ENCODE assay signal across 8 cellular contexts in genomic region chr17:79087428-79088143, GRCh38. TPM values are rescaled to one million over a fixed set of nuclear protein-coding genes. Genes with fewer than 3 reads are reported as not detected.
DNase-seq lines count a peak whose midpoint lies in the region; ATAC-seq and TF ChIP-seq lines count a peak whose summit lies in the region.

No MANE protein-coding gene starts in this region.

- DNase-seq in DMS53 treated with DMSO at 0.1 percent for 48 hours (lab: John Stamatoyannopoulos, UW; ENCODE audit: unreplicated experiment) (peak; percentile 41), RPMI8226 (peak; percentile 76), foreskin fibroblast (peak; percentile 24 to 80), omental fat pad (ENCODE audit: low spot score) (peak; percentile 75), tibial artery (peak; percentile 62 to 80)
- peak; percentile 43 for DNase-seq in activated T-helper 9 cell treated with anti-CD3 and anti-CD28 coated beads, Interleukin-2, amount 50 U/mL, for 16 hours (ENCODE audit: low read depth)

- H3K27me3 ChIP-seq in tibial artery = peaks cover 0 to 31% of the 10 kb centered on the region in 2 donors

- no peak for TF ChIP-seq EP300 in Ishikawa (IDR thresholded peaks at IDR 0.05; ENCODE audit: borderline replicate concordance)

- ATAC-seq in omental fat pad (ENCODE audit: low FRiP score) (peak; percentile 35), HG03520 (IDR thresholded peaks at IDR 0.05; ENCODE audit: unreplicated experiment) (no peak)

- peak; percentile 92 for TF ChIP-seq RAD21 in Ishikawa (IDR thresholded peaks at IDR 0.05; ENCODE audit: low read depth)

- H3K4me1 ChIP-seq in tibial artery = peaks cover 0 to 9% (median 7%) of the 10 kb centered on the region in 4 donors

- H3K9me3 ChIP-seq in tibial artery = no peaks in the 10 kb centered on the region

- peaks cover 8 to 48% (median 40%) of the 10 kb centered on the region in 3 donors for H3K36me3 ChIP-seq in tibial artery

- intact Hi-C loops in tibial artery (cut with DNase I; ENCODE audit: low total_unique reads) = loop anchor here (2.0 to 10.0 kb wide), 2 partner anchors 305 to 627 kb away; no protein-coding TSS in a partner anchor

- H3K4me3 ChIP-seq in foreskin fibroblast (ENCODE audit: low read depth in 1 of 2, low read length in 2 of 2) = no peak overlapping the region
- H3K4me3 ChIP-seq in tibial artery = no peak overlapping the region

- H3K27ac ChIP-seq in tibial artery = no peak overlapping the region

- TF ChIP-seq CTCF in foreskin fibroblast (IDR thresholded peaks at IDR 0.05; ENCODE audit: low read depth, low read length) (peak; percentile 82), omental fat pad (IDR thresholded peaks at IDR 0.05) (peak in 2 of 3 donors; percentile 27 to 41), tibial artery (IDR thresholded peaks at IDR 0.05) (peak; percentile 89 to 91)

TF ChIP-seq in Ishikawa, 13 proteins besides CTCF, POLR2A, EP300 and RAD21:
- no peak for TF ChIP-seq FOXM1 (IDR thresholded peaks at IDR 0.05; ENCODE audit: borderline replicate concordance, low read depth)
- TF ChIP-seq USF1 (IDR thresholded peaks at IDR 0.05) = no peak
- TF ChIP-seq EGR1 (IDR thresholded peaks at IDR 0.05) = no peak

RNA-seq across cellular contexts. Expression of gene ENGASE, which starts 13.0 kb away (rescaled TPM):
- 10 to 100 TPM; 12.2 to 52.3 (median 22.2) TPM for total RNA-seq in omental fat pad

Comparison
In these comparisons a context has a peak if more than half of its experiments do, and no peak if none do; other contexts are left out.
1. CTCF ChIP-seq: peak in every context shown above with its lines; median percentile 90 in tibial artery; 82 in foreskin fibroblast; 34 in omental fat pad.